ENCODE assay signal across 12 cellular contexts in genomic region chr9:107481035-107481434, GRCh38. TPM values are rescaled to one million over a fixed set of nuclear protein-coding genes. Genes with fewer than 3 reads are reported as not detected.
DNase-seq lines count a peak whose midpoint lies in the region; ATAC-seq and TF ChIP-seq lines count a peak whose summit lies in the region.
"Had no signal": no experiment of that assay in that cellular context is flagged by ENCODE, and none has a peak within 500 bp of the region (broad histone marks: within the 10 kb centered on the region; RNA-seq: fewer than 3 reads in every experiment).

No MANE protein-coding gene starts in this region.

- H3K27ac ChIP-seq in heart right ventricle, result peak overlapping the region in 1 of 10 donors; percentile 6
- H3K27ac ChIP-seq in SK-N-SH (ENCODE audit: low read depth in 2 of 2, low read length in 1 of 2), result no peak overlapping the region
- H3K27ac ChIP-seq in hepatocyte, result no peak overlapping the region
- H3K27ac ChIP-seq: coronary artery, ovary had no signal

- TF ChIP-seq CTCF in heart right ventricle (IDR thresholded peaks at IDR 0.05) (peak in 6 of 9 donors; percentile 22 to 54 (median 34)), SK-N-SH (IDR thresholded peaks at IDR 0.05) (peak; percentile 44), hepatocyte (IDR thresholded peaks at IDR 0.05; ENCODE audit: poor library complexity) (peak; percentile 36)

- H3K4me3 ChIP-seq in heart right ventricle, result peak overlapping the region in 1 of 10 donors; percentile 17
- H3K4me3 ChIP-seq in SK-N-SH (ENCODE audit: low read depth in 2 of 2, low read length in 1 of 2), result no peak overlapping the region; a peak in 1 of 4 replicates
- no peak overlapping the region for H3K4me3 ChIP-seq in hepatocyte
- H3K4me3 ChIP-seq: BLaER1 treated with 17β-estradiol and CSF1 and Interleukin-3, amounts not matched to agents 10 nM and 100 nM; coronary artery; ovary had no signal

- 47 to 56% methylated on average over 4 of the region's 4 CpGs for WGBS in heart right ventricle, 2 donors
- 5% methylated on average over 4 of the region's 4 CpGs for WGBS in SK-N-SH (ENCODE audit: low lambda C conversion rate)
- WGBS in hepatocyte (ENCODE audit: low lambda C conversion rate, missing lambda C conversion rate), result 79% methylated on average over 4 of the region's 4 CpGs

- H2AFZ ChIP-seq in SK-N-SH (ENCODE audit: low read depth) (peak overlapping the region; percentile 8; the same call in 1 of the 2 replicates), hepatocyte (no peak overlapping the region)

- no peaks in the 10 kb centered on the region for H3K4me1 Mint-ChIP-seq in activated T-cell treated with anti-CD3 and anti-CD28 coated beads, Interleukin-2, amount 50 U/mL, for 72 hours (ENCODE audit: low read depth)

- H3K27me3 ChIP-seq in heart right ventricle (no peaks in the 10 kb centered on the region), SK-N-SH (ENCODE audit: insufficient read depth) (peaks cover under 1% of the 10 kb centered on the region; the same call in 1 of the 2 replicates), hepatocyte (no peaks in the 10 kb centered on the region)
- H3K27me3 ChIP-seq: ovary had no signal

- H3K9me3 ChIP-seq in heart right ventricle, result no peaks in the 10 kb centered on the region
- no peaks in the 10 kb centered on the region for H3K9me3 ChIP-seq in SK-N-SH
- no peaks in the 10 kb centered on the region for H3K9me3 ChIP-seq in hepatocyte (ENCODE audit: low read depth)
- H3K9me3 ChIP-seq: BLaER1 treated with 17β-estradiol and CSF1 and Interleukin-3, amounts not matched to agents 10 nM and 100 nM; ovary had no signal

- H3K4me3 Mint-ChIP-seq in activated T-cell treated with anti-CD3 and anti-CD28 coated beads, Interleukin-2, amount 50 U/mL, for 72 hours, result no peak overlapping the region

- H3K36me3 Mint-ChIP-seq in activated T-cell treated with anti-CD3 and anti-CD28 coated beads, Interleukin-2, amount 50 U/mL, for 72 hours (ENCODE audit: insufficient read depth in 2 of 2), result no peaks in the 10 kb centered on the region

- DNase-seq in heart right ventricle (no peak), cardiac septum (ENCODE audit: low spot score) (no peak), SK-N-SH (no peak), hepatocyte (ENCODE audit: low spot score) (no peak), UCSD-AML1 (lab: John Stamatoyannopoulos, UW; ENCODE audit: unreplicated experiment) (no peak)
- DNase-seq in activated T-cell treated with anti-CD3 and anti-CD28 coated beads, Interleukin-2, amount 50 U/mL, for 72 hours, result no peak
- DNase-seq: NCI-H524 treated with DMSO at 0.1 percent for 48 hours had no signal

- intact Hi-C loops in heart right ventricle (cut with DNase I), result loop anchor here in 9 of 10 donors (5.0 to 10.0 kb wide), 10 partner anchors 154 to 1284 kb away; no protein-coding TSS in a partner anchor
- intact Hi-C loops in cardiac septum (cut with DNase I), result loop anchor here (5.0 to 10.0 kb wide), 3 partner anchors 954 to 1281 kb away; no protein-coding TSS in a partner anchor

- TF ChIP-seq EP300 in SK-N-SH (IDR thresholded peaks at IDR 0.05; ENCODE audit: borderline replicate concordance in 1 of 2, low read depth in 1 of 2, low read length in 1 of 2), result no peak

- POLR2A ChIA-PET in SK-N-SH (lab: Yijun Ruan, JAX), result no interaction called here

- ATAC-seq in heart right ventricle, result no peak
- ATAC-seq in activated T-cell treated with anti-CD3 and anti-CD28 coated beads, Interleukin-2, amount 50 U/mL, for 72 hours (replicated peaks in 1 of 2), result no peak
- ATAC-seq in GM19452 (IDR thresholded peaks at IDR 0.05; ENCODE audit: unreplicated experiment), result no peak
- no peak for ATAC-seq in GM18520 (IDR thresholded peaks at IDR 0.05; ENCODE audit: unreplicated experiment)

- no peaks in the 10 kb centered on the region for H3K79me2 ChIP-seq in SK-N-SH (ENCODE audit: insufficient read depth)
- peaks cover 13% of the 10 kb centered on the region for H3K79me2 ChIP-seq in hepatocyte

- peaks cover 0 to 25% (median 8%) of the 10 kb centered on the region in 9 donors for H3K36me3 ChIP-seq in heart right ventricle
- H3K36me3 ChIP-seq in SK-N-SH (replicated peaks in 1 of 2; ENCODE audit: control insufficient read depth in 1 of 2, insufficient read depth in 2 of 2, low read length in 1 of 2), result no peaks in the 10 kb centered on the region
- H3K36me3 ChIP-seq in hepatocyte (replicated peaks; ENCODE audit: insufficient read depth, low read depth), result no peaks in the 10 kb centered on the region
- H3K36me3 ChIP-seq: ovary had no signal

- H3K9ac ChIP-seq in SK-N-SH, result no peak overlapping the region

- H3K9me3 Mint-ChIP-seq in activated T-cell treated with anti-CD3 and anti-CD28 coated beads, Interleukin-2, amount 50 U/mL, for 72 hours, result no peaks in the 10 kb centered on the region

- H3K27ac Mint-ChIP-seq in activated T-cell treated with anti-CD3 and anti-CD28 coated beads, Interleukin-2, amount 50 U/mL, for 72 hours, result no peak overlapping the region

- H3K4me1 ChIP-seq in heart right ventricle (peaks cover 0 to 37% (median 2%) of the 10 kb centered on the region in 9 donors), SK-N-SH (ENCODE audit: control insufficient read depth in 1 of 2, insufficient read depth in 2 of 2, low read depth in 1 of 2, low read length in 1 of 2) (0 out of 4 replicates have a peak, but pooled peaks cover 0 to 5% of the 10 kb centered on the region in 2 experiments), hepatocyte (ENCODE audit: insufficient read depth) (peaks cover 4% of the 10 kb centered on the region)

- no peaks in the 10 kb centered on the region for H4K20me1 ChIP-seq in SK-N-SH (ENCODE audit: insufficient read depth)
- H4K20me1 ChIP-seq in hepatocyte (ENCODE audit: insufficient read depth, poor library complexity, severe bottlenecking), result peaks cover 2% of the 10 kb centered on the region

- H3F3A ChIP-seq in SK-N-SH (replicated peaks; ENCODE audit: insufficient read depth), result peaks cover 14% of the 10 kb centered on the region

- no peaks in the 10 kb centered on the region for H3K9me2 ChIP-seq in SK-N-SH
- H3K9me2 ChIP-seq in hepatocyte (replicated peaks; ENCODE audit: insufficient read depth), result no peaks in the 10 kb centered on the region

- no peak; the same call in 1 of the 2 replicates for TF ChIP-seq RAD21 in SK-N-SH (IDR thresholded peaks at IDR 0.05; ENCODE audit: low read length)

- peak overlapping the region; percentile 34 for H3K4me2 ChIP-seq in SK-N-SH
- peak overlapping the region; percentile 40 for H3K4me2 ChIP-seq in hepatocyte

- CTCF ChIA-PET in SK-N-SH (lab: Yijun Ruan, JAX), result interaction anchor here (0.9 to 1.0 kb wide), 2 partner anchors 16 to 1085 kb away, joined by 3 read pairs; no protein-coding TSS in a partner anchor

- peaks cover 15% of the 10 kb centered on the region for H3K27me3 Mint-ChIP-seq in activated T-cell treated with anti-CD3 and anti-CD28 coated beads, Interleukin-2, amount 50 U/mL, for 72 hours (ENCODE audit: low read depth)

TF ChIP-seq in SK-N-SH, 30 proteins besides CTCF, POLR2A, EP300 and RAD21:
- no peak for TF ChIP-seq YY1 (IDR thresholded peaks at IDR 0.05; ENCODE audit: low read depth)
- no peak for TF ChIP-seq USF2 (IDR thresholded peaks at IDR 0.05; ENCODE audit: borderline replicate concordance, low read depth, low read length)

RNA-seq across cellular contexts. Expression of gene KLF4, which starts 8.5 kb away (rescaled TPM):
- total RNA-seq in heart right ventricle (10 to 100 TPM; 16.7 to 62.2 (median 31.0) TPM), cardiac septum (19.8 TPM), hepatocyte (59.8 and 66.8 TPM in 2 replicates)
- polyA plus RNA-seq in heart right ventricle (10 to 100 TPM; 19.1 to 23.2 TPM), SK-N-SH (2012; rRNA removed) (5.3 and 7.2 TPM in 2 replicates), hepatocyte (35.0 and 41.8 TPM in 2 replicates)
- polyA plus RNA-seq in SK-N-SH (2012; cell fraction: cytosol; rRNA removed), result 3.6 and 6.1 TPM in 2 replicates
- polyA plus RNA-seq in SK-N-SH (2012; cell fraction: nucleus; rRNA removed), result 23.5 and 34.4 TPM in 2 replicates
- total RNA-seq in activated T-cell treated with anti-CD3 and anti-CD28 coated beads, Interleukin-2, amount 50 U/mL, for 72 hours, result 1 to 10 TPM; 1.7 to 3.5 TPM
